ENCODE assay signal across 9 cellular contexts in the genomic region with DNA sequence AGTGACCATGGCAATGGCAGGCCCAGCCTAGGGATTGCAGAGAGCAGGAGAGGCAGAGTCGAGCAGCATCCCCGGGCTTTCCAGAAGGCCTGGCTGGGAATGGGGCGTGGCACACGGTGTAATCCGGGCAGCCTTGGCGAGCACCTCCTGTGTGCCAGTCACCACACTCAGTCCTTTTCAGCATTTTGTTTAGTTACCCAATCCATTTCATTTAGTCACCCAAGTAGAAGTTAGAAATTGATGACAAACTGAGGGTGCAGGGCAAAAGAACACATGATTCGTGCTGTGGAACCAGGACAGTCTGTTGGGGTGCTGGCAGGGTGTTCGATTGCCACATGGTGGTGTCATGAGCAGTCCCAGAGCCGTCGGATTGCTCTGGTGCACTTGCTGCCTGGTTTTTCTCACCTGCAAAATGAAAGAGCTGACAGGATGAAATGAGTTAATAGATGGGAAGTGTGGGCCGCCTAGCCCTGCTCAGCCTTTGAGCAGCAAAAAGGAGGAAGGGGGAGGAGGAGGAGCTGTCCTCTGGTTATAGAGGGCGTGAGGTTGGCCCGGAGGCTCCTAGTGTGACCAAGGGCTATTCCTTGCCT.
A peak's percentile ranks its signal among the peaks of the same experiment; 100 is the strongest.
DNase-seq lines count a peak whose midpoint lies in the region; ATAC-seq and TF ChIP-seq lines count a peak whose summit lies in the region.
"Had no signal": no experiment of that assay in that cellular context is flagged by ENCODE, and none has a peak within 500 bp of the region (broad histone marks: within the 10 kb centered on the region; RNA-seq: fewer than 3 reads in every experiment).

No MANE protein-coding gene starts in this region.

- 76% methylated on average over 13 of the region's 13 CpGs for WGBS in prostate gland

- CTCF ChIA-PET in GM10248 (lab: Yijun Ruan, JAX): interaction anchor here (0.8 to 4.9 kb wide), 2 partner anchors 13 to 16 kb away, joined by 3 to 25 read pairs; no protein-coding TSS in a partner anchor

- H4K20me1 ChIP-seq in neural progenitor cell (ENCODE audit: low read depth): peaks cover 20% of the 10 kb centered on the region

- H3K27ac ChIP-seq in neural progenitor cell (no peak overlapping the region), prostate gland (no peak overlapping the region)

- peaks cover 10% of the 10 kb centered on the region for H3K36me3 Mint-ChIP-seq in effector memory CD8-positive, alpha-beta T cell (ENCODE audit: insufficient read depth)
- H3K36me3 Mint-ChIP-seq in neural progenitor cell: peaks cover 13% of the 10 kb centered on the region

- no peaks in the 10 kb centered on the region for H3K9me3 ChIP-seq in neural progenitor cell (ENCODE audit: low read depth)
- no peaks in the 10 kb centered on the region for H3K9me3 ChIP-seq in prostate gland

- H3K27me3 Mint-ChIP-seq in effector memory CD8-positive, alpha-beta T cell: peaks cover 0 to 9% of the 10 kb centered on the region in 2 donors
- no peaks in the 10 kb centered on the region for H3K27me3 Mint-ChIP-seq in neural progenitor cell (ENCODE audit: insufficient read depth, low read depth)

- no peak overlapping the region for H3K4me3 Mint-ChIP-seq in effector memory CD8-positive, alpha-beta T cell
- H3K4me3 Mint-ChIP-seq in neural progenitor cell: no peak overlapping the region

- no peak overlapping the region for H3K9ac ChIP-seq in neural progenitor cell

- no peaks in the 10 kb centered on the region for H3K79me2 ChIP-seq in neural progenitor cell (ENCODE audit: low read depth)

- no peak for ATAC-seq in effector memory CD8-positive, alpha-beta T cell (replicated peaks)
- ATAC-seq in GM18520 (IDR thresholded peaks at IDR 0.05; ENCODE audit: unreplicated experiment): no peak
- ATAC-seq in GM19452 (IDR thresholded peaks at IDR 0.05; ENCODE audit: unreplicated experiment): no peak

- intact Hi-C loops in prostate gland (cut with DNase I): no loop called here

- peaks cover 4 to 7% of the 10 kb centered on the region in 2 donors for H3K4me1 Mint-ChIP-seq in effector memory CD8-positive, alpha-beta T cell (ENCODE audit: low read depth in 2 of 2)
- peaks cover 3% of the 10 kb centered on the region for H3K4me1 Mint-ChIP-seq in neural progenitor cell

- H3K27ac Mint-ChIP-seq in effector memory CD8-positive, alpha-beta T cell: peak overlapping the region; percentile 47 to 83
- H3K27ac Mint-ChIP-seq in neural progenitor cell: no peak overlapping the region

- DNase-seq in GM10248 (ENCODE audit: extremely low spot score) (no peak), M059J (ENCODE audit: low read depth) (peak; percentile 17), neural progenitor cell (ENCODE audit: low spot score) (peak; percentile 42), prostate gland (ENCODE audit: low spot score) (no peak)
- DNase-seq in effector memory CD8-positive, alpha-beta T cell: no peak
- DNase-seq: NCI-H2081 treated with DMSO at 0.1 percent for 48 hours had no signal

- H3K9me3 Mint-ChIP-seq in effector memory CD8-positive, alpha-beta T cell: no peaks in the 10 kb centered on the region
- no peaks in the 10 kb centered on the region for H3K9me3 Mint-ChIP-seq in neural progenitor cell

- no peak for TF ChIP-seq POLR2A in prostate gland (IDR thresholded peaks at IDR 0.05)

- H3K36me3 ChIP-seq in neural progenitor cell: no peaks in the 10 kb centered on the region
- no peaks in the 10 kb centered on the region for H3K36me3 ChIP-seq in prostate gland

- H3F3A ChIP-seq in neural progenitor cell (ENCODE audit: low read depth): no peaks in the 10 kb centered on the region

- H3K4me2 ChIP-seq in neural progenitor cell: no peak overlapping the region

- POLR2A ChIA-PET in GM10248 (lab: Yijun Ruan, JAX): interaction anchor here (0.6 kb wide), 1 partner anchor 149 kb away, joined by 4 read pairs; no protein-coding TSS in a partner anchor

- no peak overlapping the region for H3K4me3 ChIP-seq in neural progenitor cell
- H3K4me3 ChIP-seq in prostate gland: no peak overlapping the region
- H3K4me3 ChIP-seq: lung had no signal

- TF ChIP-seq CTCF in GM10248 (IDR thresholded peaks at IDR 0.05; ENCODE audit: control extremely low read depth, extremely low read depth, low read depth, missing control alignments) (peak; percentile 26), neural progenitor cell (IDR thresholded peaks at IDR 0.05) (peak; percentile 53), prostate gland (IDR thresholded peaks at IDR 0.05) (no peak)

- H3K27me3 ChIP-seq in neural progenitor cell: no peaks in the 10 kb centered on the region
- H3K27me3 ChIP-seq in prostate gland (replicated peaks; ENCODE audit: insufficient read depth): no peaks in the 10 kb centered on the region

- no peaks in the 10 kb centered on the region for H3K4me1 ChIP-seq in neural progenitor cell
- no peaks in the 10 kb centered on the region for H3K4me1 ChIP-seq in prostate gland (replicated peaks)

- no peak overlapping the region for H2AFZ ChIP-seq in neural progenitor cell (replicated peaks)

Comparison
In these comparisons a context has a peak if more than half of its experiments do, and no peak if none do; other contexts are left out.
1. DNase-seq: peak in M059J (single experiment) and neural progenitor cell (single experiment); none in GM10248 (single experiment), effector memory CD8-positive, alpha-beta T cell (0 of 3) and prostate gland (single experiment).
2. CTCF ChIP-seq: peak in GM10248 (single experiment) and neural progenitor cell (single experiment); none in prostate gland (0 of 4).